Comparison of ENCODE assay signal across 2 cellular contexts in the genomic region with DNA sequence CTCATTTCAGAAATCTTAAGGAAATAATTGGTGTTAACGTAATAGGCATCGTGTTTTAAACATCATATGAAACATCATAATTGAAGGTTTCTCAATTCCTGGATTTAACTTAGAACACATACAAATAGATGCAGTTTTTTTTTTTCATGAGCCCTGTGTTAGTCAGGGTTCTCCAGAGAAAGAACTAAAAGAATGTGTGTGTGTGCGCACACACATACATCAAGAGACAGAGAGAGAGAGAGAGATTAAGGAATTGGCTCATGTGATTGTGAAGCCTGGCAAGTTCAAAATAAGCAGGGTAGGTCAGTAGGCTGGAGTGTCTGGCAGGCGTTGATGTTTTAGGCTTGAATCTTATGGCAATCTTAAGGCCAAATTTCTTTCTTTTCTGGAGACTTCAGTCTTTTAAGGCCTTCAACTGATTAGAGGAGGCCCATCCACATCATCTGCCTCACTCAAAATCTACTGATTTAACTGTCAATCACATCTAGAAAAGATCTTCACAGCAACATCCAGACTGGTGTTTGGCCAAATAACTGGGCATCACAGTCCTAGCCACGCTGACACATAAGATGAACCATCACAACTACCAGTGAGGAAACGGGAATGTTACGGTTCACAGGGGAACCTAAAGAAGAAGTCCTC.
A peak's percentile ranks its signal among the peaks of the same experiment; 100 is the strongest.
TF ChIP-seq lines count a peak whose summit lies in the region.

No MANE protein-coding gene starts in this region.

TF ChIP-seq in HEK293, 187 proteins besides CTCF, POLR2A, EP300 and RAD21:
- TF ChIP-seq ZNF10 (tag by site-specific recombination; IDR thresholded peaks at IDR 0.05) (peak; percentile 93), ZNF677 (tag by site-specific recombination; IDR thresholded peaks at IDR 0.05) (no peak)

TF ChIP-seq in K562, 482 proteins besides CTCF, POLR2A, EP300 and RAD21:
- TF ChIP-seq NUFIP1 (IDR thresholded peaks at IDR 0.05; ENCODE audit: partially characterized antibody), result no peak
- peak; percentile 78 for TF ChIP-seq ZNF134 (CRISPR knock-in tag; conservative IDR thresholded peaks at IDR 0.05)
- no peak for TF ChIP-seq ZBED1 (IDR thresholded peaks at IDR 0.05)
- TF ChIP-seq PHTF2 (CRISPR knock-in tag; IDR thresholded peaks at IDR 0.05), result no peak
- TF ChIP-seq YY1 (IDR thresholded peaks at IDR 0.05; ENCODE audit: borderline replicate concordance in 1 of 3, control insufficient read depth in 1 of 3, extremely low read depth in 1 of 3, insufficient read depth in 3 of 3, insufficient read length in 1 of 3, insufficient replicate concordance in 2 of 3, low read depth in 1 of 3, low read length in 2 of 3), result no peak
